ENCODE assay signal across 16 cellular contexts in the genomic region with DNA sequence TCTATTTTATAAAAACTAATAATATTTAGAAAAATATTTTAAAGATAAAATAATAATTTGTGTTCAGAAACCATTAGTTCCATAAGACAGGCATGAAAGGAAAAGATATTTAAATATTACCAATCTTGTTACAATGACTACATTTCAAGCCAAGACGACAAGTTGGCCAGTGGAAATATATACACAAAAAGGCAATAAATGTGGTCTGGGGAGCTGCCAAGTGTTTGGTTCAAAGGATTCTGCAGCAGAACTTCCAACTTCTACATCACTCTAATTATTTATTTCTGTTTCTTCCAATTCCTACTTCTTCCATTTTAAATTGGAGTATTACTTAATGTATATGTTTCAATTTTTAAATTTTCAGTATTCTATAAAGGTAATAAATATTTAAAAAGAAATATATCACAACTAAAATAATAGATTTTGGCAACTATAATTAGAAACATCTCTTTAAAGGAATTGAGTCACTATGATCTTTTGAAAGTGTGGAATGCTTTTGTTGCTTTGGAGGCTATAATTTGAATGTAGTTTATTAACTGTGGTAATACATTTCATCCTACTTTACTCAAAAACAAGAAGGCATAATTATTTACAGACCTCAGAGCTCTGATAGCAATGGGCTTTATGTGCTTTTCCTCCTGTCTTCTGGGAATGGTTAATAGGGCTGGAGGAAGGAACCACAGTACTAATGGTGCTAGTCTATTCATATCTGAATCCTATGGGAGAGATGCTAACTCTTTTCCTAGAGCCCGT.
DNase-seq lines count a peak whose midpoint lies in the region; ATAC-seq and TF ChIP-seq lines count a peak whose summit lies in the region.
"Had no signal": no experiment of that assay in that cellular context is flagged by ENCODE, and none has a peak within 500 bp of the region (broad histone marks: within the 10 kb centered on the region; RNA-seq: fewer than 3 reads in every experiment).

No MANE protein-coding gene starts in this region.

- no peak overlapping the region for H3K4me3 Mint-ChIP-seq in mesothelial cell of epicardium
- H3K4me3 Mint-ChIP-seq: activated naive CD8-positive, alpha-beta T cell treated with anti-CD3 and anti-CD28 coated beads, Interleukin-2, amount 50 U/mL, for 24 hours had no signal

- no peak for ATAC-seq in GM21528 (IDR thresholded peaks at IDR 0.05; ENCODE audit: low FRiP score, unreplicated experiment)
- ATAC-seq in GM19035 (IDR thresholded peaks at IDR 0.05; ENCODE audit: unreplicated experiment): no peak
- ATAC-seq: activated naive CD8-positive, alpha-beta T cell treated with anti-CD3 and anti-CD28 coated beads, Interleukin-2, amount 50 U/mL, for 24 hours had no signal

- DNase-seq in AG20443 (ENCODE audit: low spot score): peak; percentile 8
- peak; percentile 44 for DNase-seq in LHCN-M2 (ENCODE audit: low read depth)
- peak; percentile 89 for DNase-seq in astrocyte of the spinal cord (ENCODE audit: low read depth, low spot score)
- DNase-seq in mesothelial cell of epicardium (ENCODE audit: low spot score in 2 of 2, unreplicated experiment in 2 of 2): no peak
- DNase-seq in epidermal melanocyte (ENCODE audit: insufficient read length, low spot score): no peak
- no peak for DNase-seq in HPDE6-E6E7 (ENCODE audit: extremely low spot score)
- DNase-seq: activated CD4-positive, CD25-positive, alpha-beta regulatory T cell; activated naive CD8-positive, alpha-beta T cell treated with anti-CD3 and anti-CD28 coated beads, Interleukin-2, amount 50 U/mL, for 24 hours; effector CD4-positive, alpha-beta T cell; head of caudate nucleus; stimulated activated CD4-positive, alpha-beta T cell treated with anti-CD3 and anti-CD28 coated beads, Interleukin-2, amount 100 ng/mL, for 48 hours; upper lobe of left lung had no signal

- H3K4me3 ChIP-seq in astrocyte of the spinal cord (ENCODE audit: low read depth, low read length): no peak overlapping the region
- H3K4me3 ChIP-seq: BLaER1 treated with 17β-estradiol and CSF1 and Interleukin-3, amounts not matched to agents 10 nM and 100 nM; SK-N-MC; upper lobe of left lung had no signal

- H3K36me3 Mint-ChIP-seq in mesothelial cell of epicardium: peaks cover 1% of the 10 kb centered on the region

- peaks cover 18% of the 10 kb centered on the region for H3K4me1 Mint-ChIP-seq in mesothelial cell of epicardium

- TF ChIP-seq CTCF in astrocyte of the spinal cord (IDR thresholded peaks at IDR 0.05; ENCODE audit: low read depth, low read length) (no peak), mesothelial cell of epicardium (IDR thresholded peaks at IDR 0.05; ENCODE audit: unreplicated experiment) (no peak)

- H3K27me3 Mint-ChIP-seq in mesothelial cell of epicardium (ENCODE audit: low read depth): no peaks in the 10 kb centered on the region
- H3K27me3 Mint-ChIP-seq: activated naive CD8-positive, alpha-beta T cell treated with anti-CD3 and anti-CD28 coated beads, Interleukin-2, amount 50 U/mL, for 24 hours had no signal

- in situ Hi-C loops in astrocyte of the spinal cord (cut with HindIII; ENCODE audit: low sequenced_read_pairs): no loop called here

- H3K9me3 Mint-ChIP-seq in mesothelial cell of epicardium: no peaks in the 10 kb centered on the region
- H3K9me3 Mint-ChIP-seq: activated naive CD8-positive, alpha-beta T cell treated with anti-CD3 and anti-CD28 coated beads, Interleukin-2, amount 50 U/mL, for 24 hours had no signal

- peak overlapping the region; percentile 15 for H3K27ac Mint-ChIP-seq in mesothelial cell of epicardium
- H3K27ac Mint-ChIP-seq: activated naive CD8-positive, alpha-beta T cell treated with anti-CD3 and anti-CD28 coated beads, Interleukin-2, amount 50 U/mL, for 24 hours had no signal

Comparison
In these comparisons a context has a peak if more than half of its experiments do, and no peak if none do; other contexts are left out.
1. DNase-seq: peak in AG20443 (single experiment), LHCN-M2 (single experiment) and astrocyte of the spinal cord (single experiment); none in mesothelial cell of epicardium (0 of 2), epidermal melanocyte (single experiment) and HPDE6-E6E7 (single experiment).